Comparison of ENCODE assay signal across 8 cellular contexts in genomic region chr1:200154069-200154767, GRCh38.
DNase-seq lines count a peak whose midpoint lies in the region; ATAC-seq, FAIRE-seq and TF ChIP-seq lines count a peak whose summit lies in the region.

No MANE protein-coding gene starts in this region.

- dilution Hi-C loops in keratinocyte (cut with MboI; ENCODE audit: extremely low pct_ligation_motif_present, low sequenced_read_pairs) = no loop called here

- no peak overlapping the region for H3K4me2 ChIP-seq in keratinocyte (ENCODE audit: control insufficient read depth, extremely low read depth, insufficient read depth, low read depth, low read length)

- H3K4me3 ChIP-seq in keratinocyte (ENCODE audit: control insufficient read depth in 2 of 3, extremely low read depth in 1 of 3, insufficient read depth in 2 of 3, low read depth in 1 of 3, low read length in 3 of 3) = no peak overlapping the region

- H3K4me1 ChIP-seq in keratinocyte (ENCODE audit: control insufficient read depth, extremely low read depth, insufficient read depth, low read length) = peaks cover 24% of the 10 kb centered on the region

- no peak overlapping the region for H2AFZ ChIP-seq in keratinocyte (ENCODE audit: control insufficient read depth, low read length)

- ATAC-seq in GM21447 (IDR thresholded peaks at IDR 0.05; ENCODE audit: unreplicated experiment) (peak; percentile 92), omental fat pad (ENCODE audit: low FRiP score) (no peak)

- peak; percentile 11 for DNase-seq in ELF-1 (ENCODE audit: low read depth, low spot score)
- peak in 74 of 76 experiments; percentile 18 to 95 (median 76) for DNase-seq in HUDEP-2 (lab: John Stamatoyannopoulos, UW; ENCODE audit: unreplicated experiment in 76 of 76)
- peak; percentile 59 for DNase-seq in activated CD4-positive, alpha-beta T cell treated with anti-CD3 and anti-CD28 coated beads for 48 hours
- DNase-seq in keratinocyte (ENCODE audit: low read depth, low spot score) = no peak
- DNase-seq in Ammon's horn (ENCODE audit: low spot score) = no peak
- DNase-seq in omental fat pad (ENCODE audit: low spot score) = no peak
- no peak for DNase-seq in H4 (ENCODE audit: low spot score)

- TF ChIP-seq CTCF in keratinocyte (optimal IDR thresholded peaks at IDR 0.05 in 1 of 3, IDR thresholded peaks at IDR 0.05 in 1 of 3, conservative IDR thresholded peaks at IDR 0.05 in 1 of 3; ENCODE audit: extremely low read depth in 1 of 3, insufficient read depth in 2 of 3, low read length in 3 of 3) (no peak), omental fat pad (IDR thresholded peaks at IDR 0.05) (no peak)

- no peaks in the 10 kb centered on the region for H3K9me1 ChIP-seq in keratinocyte (ENCODE audit: control insufficient read depth, extremely low read depth, insufficient read depth, low read length)

- H3K27me3 ChIP-seq in keratinocyte (ENCODE audit: control insufficient read depth, extremely low read depth, insufficient read depth, low read length) = no peaks in the 10 kb centered on the region

- H3K79me2 ChIP-seq in keratinocyte (ENCODE audit: control insufficient read depth, insufficient read depth, low read length) = no peaks in the 10 kb centered on the region

- H3K9me3 ChIP-seq in keratinocyte (ENCODE audit: control insufficient read depth, low read depth, low read length) = no peaks in the 10 kb centered on the region

- FAIRE-seq in keratinocyte (lab: Jason Lieb, UNC) = peak; percentile 90

- H4K20me1 ChIP-seq in keratinocyte (ENCODE audit: control insufficient read depth, extremely low read depth, insufficient read depth, low read length) = no peaks in the 10 kb centered on the region

- no peak overlapping the region for H3K9ac ChIP-seq in keratinocyte (ENCODE audit: control insufficient read depth, extremely low read depth, insufficient read depth, low read length)

- H3K36me3 ChIP-seq in keratinocyte (ENCODE audit: control insufficient read depth in 2 of 2, extremely low read depth in 1 of 2, insufficient read depth in 2 of 2, low read length in 2 of 2) = no peaks in the 10 kb centered on the region

- H3K27ac ChIP-seq in keratinocyte (ENCODE audit: control insufficient read depth, insufficient read depth, low read length) = no peak overlapping the region

Comparison
In these comparisons a context has a peak if more than half of its experiments do, and no peak if none do; other contexts are left out.
1. DNase-seq: peak in ELF-1 (single experiment), HUDEP-2 (74 of 76) and activated CD4-positive, alpha-beta T cell treated with anti-CD3 and anti-CD28 coated beads for 48 hours (single experiment); none in keratinocyte (single experiment), Ammon's horn (single experiment), omental fat pad (single experiment) and H4 (single experiment).